ENCODE assay signal across 8 cellular contexts in the genomic region with DNA sequence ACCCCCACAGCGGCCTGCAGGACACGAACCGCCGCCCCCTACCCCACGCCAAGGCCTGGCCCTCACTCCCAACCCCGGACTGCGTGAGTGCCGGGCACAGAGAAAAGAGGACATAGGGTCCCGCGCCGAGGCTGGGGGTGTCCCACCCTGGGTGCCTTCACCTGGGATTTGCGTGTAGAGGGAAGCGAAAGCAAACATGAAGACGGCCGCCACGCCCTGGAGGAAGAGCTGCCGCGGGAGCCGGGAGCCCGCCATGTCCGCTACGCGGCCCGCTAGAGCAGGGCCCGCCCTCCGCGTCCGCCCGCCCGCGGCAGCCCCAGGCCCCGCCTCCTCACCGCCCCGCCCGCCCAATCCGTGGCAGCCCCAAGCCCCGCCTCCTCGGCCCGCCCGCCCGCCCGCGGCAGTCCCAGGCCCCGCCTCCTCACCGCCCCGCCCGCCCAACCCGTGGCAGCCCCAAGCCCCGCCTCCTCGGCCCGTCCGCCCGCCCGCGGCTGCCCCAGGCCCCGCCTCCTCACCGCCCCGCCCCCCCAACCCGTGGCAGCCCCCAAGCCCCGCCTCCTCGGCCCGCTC. TPM values are rescaled to one million over a fixed set of nuclear protein-coding genes. Genes with fewer than 3 reads are reported as not detected.
A peak's percentile ranks its signal among the peaks of the same experiment; 100 is the strongest.
DNase-seq lines count a peak whose midpoint lies in the region; ATAC-seq and TF ChIP-seq lines count a peak whose summit lies in the region.

A gene with protein sequence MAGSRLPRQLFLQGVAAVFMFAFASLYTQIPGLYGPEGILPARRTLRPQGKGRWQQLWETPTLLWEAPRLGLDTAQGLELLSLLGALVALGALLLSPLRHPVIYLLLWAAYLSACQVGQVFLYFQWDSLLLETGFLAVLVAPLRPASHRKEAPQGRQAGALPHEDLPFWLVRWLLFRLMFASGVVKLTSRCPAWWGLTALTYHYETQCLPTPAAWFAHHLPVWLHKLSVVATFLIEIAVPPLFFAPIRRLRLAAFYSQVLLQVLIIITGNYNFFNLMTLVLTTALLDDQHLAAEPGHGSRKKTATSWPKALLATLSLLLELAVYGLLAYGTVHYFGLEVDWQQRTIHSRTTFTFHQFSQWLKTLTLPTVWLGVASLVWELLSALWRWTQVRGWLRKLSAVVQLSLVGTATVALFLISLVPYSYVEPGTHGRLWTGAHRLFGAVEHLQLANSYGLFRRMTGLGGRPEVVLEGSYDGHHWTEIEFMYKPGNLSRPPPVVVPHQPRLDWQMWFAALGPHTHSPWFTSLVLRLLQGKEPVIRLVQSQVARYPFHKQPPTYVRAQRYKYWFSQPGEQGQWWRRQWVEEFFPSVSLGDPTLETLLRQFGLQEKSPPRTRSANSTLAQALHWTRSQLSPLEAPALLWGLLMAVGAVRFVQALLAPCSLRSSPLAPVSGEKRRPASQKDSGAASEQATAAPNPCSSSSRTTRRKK (minus strand): TSS at position 282 of the 570 bp plus-strand sequence. CDS start 27 bp downstream, at position 255.

- peak within 1 kb of the TSS; percentile 94 for H3K27ac ChIP-seq in caudate nucleus (ENCODE audit: low read depth, low read length)

- CTCF ChIA-PET in activated B cell treated with CpG ODN at 0.5 μM for 24 hours (lab: Charles Lee), result interaction anchor here (0.8 to 3.7 kb wide), 6 partner anchors 9 to 113 kb away, joined by 3 to 36 read pairs (median 4); partner anchors contain the start of gene SCO2

- peak within 1 kb of the TSS; percentile 94 for H3K4me3 Mint-ChIP-seq in activated B cell treated with CpG ODN at 0.5 μM for 24 hours

- H3K9me3 Mint-ChIP-seq in activated B cell treated with CpG ODN at 0.5 μM for 24 hours, result no peaks in the 10 kb centered on the region

- peak within 1 kb of the TSS; percentile 94 for H3K27ac Mint-ChIP-seq in activated B cell treated with CpG ODN at 0.5 μM for 24 hours

- H3K27me3 Mint-ChIP-seq in activated B cell treated with CpG ODN at 0.5 μM for 24 hours, result no peaks in the 10 kb centered on the region

- intact Hi-C loops in activated B cell treated with CpG ODN at 0.5 μM for 24 hours (cut with micrococcal nuclease), result loop anchor here (1.0 kb wide), 3 partner anchors 32 to 37 kb away; partner anchors contain the start of gene SBF1

- ATAC-seq in GM21717 (IDR thresholded peaks at IDR 0.05; ENCODE audit: unreplicated experiment) (peak; percentile 35), activated B cell treated with CpG ODN at 0.5 μM for 24 hours (ENCODE audit: low read depth) (peak; percentile 77)

- peaks cover 24% of the 10 kb centered on the region for H3K36me3 Mint-ChIP-seq in activated B cell treated with CpG ODN at 0.5 μM for 24 hours (ENCODE audit: low read depth)

- DNase-seq in DMS153 (lab: John Stamatoyannopoulos, UW), result peak; percentile 43
- no peak for DNase-seq in LNCaP clone FGC (ENCODE audit: low read depth)
- DNase-seq in activated B cell treated with CpG ODN at 0.5 μM for 24 hours, result peak; percentile 90
- peak in 41 of 61 donors; percentile 63 to 100 (median 98) for DNase-seq in caudate nucleus (lab: John Stamatoyannopoulos, UW)
- DNase-seq in kidney glomerular epithelial cell (lab: John Stamatoyannopoulos, UW), result peak; percentile 88
- DNase-seq in stimulated activated CD4-positive, alpha-beta T cell treated with anti-CD3 and anti-CD28 coated beads, Interleukin-1b, Interleukin-23, amount 100 ng/mL, for 24 hours (ENCODE audit: low read depth in 4 of 4, low spot score in 1 of 4), result peak; percentile 86 to 96 (median 88)
- DNase-seq in amniotic stem cell (lab: John Stamatoyannopoulos, UW), result no peak

- H3K4me3 ChIP-seq in LNCaP clone FGC (ENCODE audit: low read depth, low read length), result peak within 1 kb of the TSS; percentile 96

- peaks cover 20% of the 10 kb centered on the region for H3K4me1 Mint-ChIP-seq in activated B cell treated with CpG ODN at 0.5 μM for 24 hours

- POLR2A ChIA-PET in activated B cell treated with CpG ODN at 0.5 μM for 24 hours (lab: Charles Lee), result interaction anchor here (0.6 to 5.4 kb wide), 27 partner anchors 9 to 317 kb away, joined by 3 to 175 read pairs (median 6); partner anchors contain the start of genes ARSA, CHKB, DENND6B and HDAC10

- TF ChIP-seq CTCF in LNCaP clone FGC (IDR thresholded peaks at IDR 0.05; ENCODE audit: control insufficient read depth, extremely low read depth, insufficient read depth) (no peak), activated B cell treated with CpG ODN at 0.5 μM for 24 hours (IDR thresholded peaks at IDR 0.05) (no peak)

RNA-seq across cellular contexts. Expression of the gene that starts here (rescaled TPM):
- total RNA-seq in activated B cell treated with CpG ODN at 0.5 μM for 24 hours, result 76.6 and 81.0 TPM in 2 replicates

Comparison
In these comparisons a context has a peak if more than half of its experiments do, and no peak if none do; other contexts are left out.
1. DNase-seq: peak in DMS153 (single experiment), activated B cell treated with CpG ODN at 0.5 μM for 24 hours (single experiment), caudate nucleus (41 of 61), kidney glomerular epithelial cell (single experiment) and stimulated activated CD4-positive, alpha-beta T cell treated with anti-CD3 and anti-CD28 coated beads, Interleukin-1b, Interleukin-23, amount 100 ng/mL, for 24 hours (4 of 4); none in LNCaP clone FGC (single experiment) and amniotic stem cell (single experiment).